In genomic region chr1:73800376-73800775, GRCh38 we compare ENCODE assay signal across 22 cellular contexts.
DNase-seq lines count a peak whose midpoint lies in the region; ATAC-seq and TF ChIP-seq lines count a peak whose summit lies in the region.
"Had no signal": no experiment of that assay in that cellular context is flagged by ENCODE, and none has a peak within 500 bp of the region (broad histone marks: within the 10 kb centered on the region; RNA-seq: fewer than 3 reads in every experiment).

No MANE protein-coding gene starts in this region.

- H3K36me3 ChIP-seq in SK-N-SH (replicated peaks in 1 of 2; ENCODE audit: control insufficient read depth in 1 of 2, insufficient read depth in 2 of 2, low read length in 1 of 2) = no peaks in the 10 kb centered on the region
- H3K36me3 ChIP-seq: HAP-1, heart right ventricle, tibial nerve had no signal

- no peak overlapping the region for H3K27ac ChIP-seq in SK-N-SH (ENCODE audit: low read depth in 2 of 2, low read length in 1 of 2)
- H3K27ac ChIP-seq: heart right ventricle, skin epidermis, tibial nerve had no signal

- no peaks in the 10 kb centered on the region for H3K9me3 ChIP-seq in SK-N-SH
- H3K9me3 ChIP-seq: HAP-1, heart right ventricle, tibial nerve had no signal

- no peaks in the 10 kb centered on the region for H3K27me3 ChIP-seq in SK-N-SH (ENCODE audit: insufficient read depth)
- H3K27me3 ChIP-seq: heart right ventricle, tibial nerve had no signal

- H3K79me2 ChIP-seq in SK-N-SH (ENCODE audit: insufficient read depth) = no peaks in the 10 kb centered on the region

- no peaks in the 10 kb centered on the region for H3F3A ChIP-seq in SK-N-SH (replicated peaks; ENCODE audit: insufficient read depth)

- no peak overlapping the region for H3K4me2 ChIP-seq in SK-N-SH

- 14% methylated on average over 2 of the region's 2 CpGs for WGBS in SK-N-SH (ENCODE audit: low lambda C conversion rate)

- no peak for TF ChIP-seq RAD21 in SK-N-SH (IDR thresholded peaks at IDR 0.05; ENCODE audit: low read length)

- DNase-seq in SK-N-SH (no peak), amniotic epithelial cell (ENCODE audit: low read depth) (peak; percentile 7), fibroblast of villous mesenchyme (ENCODE audit: low read depth) (peak; percentile 17), iPS-NIHi11 (ENCODE audit: low spot score) (no peak), COLO829 (ENCODE audit: low spot score) (no peak), activated gamma-delta T cell (lab: John Stamatoyannopoulos, UW) (no peak)
- DNase-seq: 8988T; activated CD4-positive, alpha-beta T cell treated with anti-CD3 and anti-CD28 coated beads for 36 hours; activated CD8-positive, alpha-beta memory T cell treated with anti-CD3 and anti-CD28 coated beads, Interleukin-2, amount 50 U/mL, for 48 hours; activated naive CD4-positive, alpha-beta T cell treated with anti-CD3 and anti-CD28 coated beads, Interleukin-2, amount 10 ng/mL, durations not matched to agents 7 days and 5 days; caudate nucleus; COR-L47; heart right ventricle; NCI-H1048; NCI-H2171 treated with DMSO at 0.1 percent for 48 hours; SHP77; T-helper 9 cell had no signal

- no peak for TF ChIP-seq CTCF in SK-N-SH (IDR thresholded peaks at IDR 0.05)
- TF ChIP-seq CTCF in fibroblast of villous mesenchyme (IDR thresholded peaks at IDR 0.05; ENCODE audit: insufficient read depth, low read depth, low read length) = no peak

- POLR2A ChIA-PET in SK-N-SH (lab: Yijun Ruan, JAX) = no interaction called here

- H3K4me3 ChIP-seq in SK-N-SH (ENCODE audit: low read depth in 2 of 2, low read length in 1 of 2) (no peak overlapping the region), fibroblast of villous mesenchyme (ENCODE audit: low read depth, low read length) (no peak overlapping the region)
- H3K4me3 ChIP-seq: HAP-1, heart right ventricle, skin epidermis, tibial nerve had no signal

- TF ChIP-seq EP300 in SK-N-SH (IDR thresholded peaks at IDR 0.05; ENCODE audit: borderline replicate concordance in 1 of 2, low read depth in 1 of 2, low read length in 1 of 2) = no peak

- no peak for ATAC-seq in SK-N-SH treated with all-trans-retinoic acid at 6 μM for 48 hours
- no peak for ATAC-seq in GM19035 (IDR thresholded peaks at IDR 0.05; ENCODE audit: unreplicated experiment)
- ATAC-seq: activated CD4-positive, alpha-beta T cell treated with anti-CD3 and anti-CD28 coated beads for 36 hours; heart right ventricle had no signal

- H2AFZ ChIP-seq in SK-N-SH (ENCODE audit: low read depth) = no peak overlapping the region

- no peak overlapping the region for H3K9ac ChIP-seq in SK-N-SH

- no peaks in the 10 kb centered on the region for H4K20me1 ChIP-seq in SK-N-SH (ENCODE audit: insufficient read depth)

- CTCF ChIA-PET in SK-N-SH (lab: Yijun Ruan, JAX) = interaction anchor here (1.0 to 1.3 kb wide), 2 partner anchors 13 to 889 kb away, joined by 3 read pairs; no protein-coding TSS in a partner anchor

- H3K9me2 ChIP-seq in SK-N-SH = no peaks in the 10 kb centered on the region

- no peaks in the 10 kb centered on the region; a peak in 1 of 4 replicates for H3K4me1 ChIP-seq in SK-N-SH (ENCODE audit: control insufficient read depth in 1 of 2, insufficient read depth in 2 of 2, low read depth in 1 of 2, low read length in 1 of 2)
- H3K4me1 ChIP-seq: HAP-1, heart right ventricle had no signal

TF ChIP-seq in SK-N-SH treated with all-trans-retinoic acid at 6 μM for 48 hours, 23 proteins besides CTCF, POLR2A, EP300 and RAD21:
- TF ChIP-seq ARNTL (CRISPR knock-in tag; IDR thresholded peaks at IDR 0.05; ENCODE audit: borderline replicate concordance, low read depth) (no peak), CSDC2 (CRISPR knock-in tag; IDR thresholded peaks at IDR 0.05) (no peak), ISL1 (CRISPR knock-in tag; IDR thresholded peaks at IDR 0.05) (peak; percentile 59)

TF ChIP-seq in SK-N-SH, 30 proteins besides CTCF, POLR2A, EP300 and RAD21:
- TF ChIP-seq SMC3 (IDR thresholded peaks at IDR 0.05; ENCODE audit: low read depth, low read length) = no peak
- no peak for TF ChIP-seq EZH2phosphoT487 (IDR thresholded peaks at IDR 0.05; ENCODE audit: borderline replicate concordance, low read depth)
- TF ChIP-seq, protein P1, sequence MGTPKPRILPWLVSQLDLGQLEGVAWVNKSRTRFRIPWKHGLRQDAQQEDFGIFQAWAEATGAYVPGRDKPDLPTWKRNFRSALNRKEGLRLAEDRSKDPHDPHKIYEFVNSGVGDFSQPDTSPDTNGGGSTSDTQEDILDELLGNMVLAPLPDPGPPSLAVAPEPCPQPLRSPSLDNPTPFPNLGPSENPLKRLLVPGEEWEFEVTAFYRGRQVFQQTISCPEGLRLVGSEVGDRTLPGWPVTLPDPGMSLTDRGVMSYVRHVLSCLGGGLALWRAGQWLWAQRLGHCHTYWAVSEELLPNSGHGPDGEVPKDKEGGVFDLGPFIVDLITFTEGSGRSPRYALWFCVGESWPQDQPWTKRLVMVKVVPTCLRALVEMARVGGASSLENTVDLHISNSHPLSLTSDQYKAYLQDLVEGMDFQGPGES (IDR thresholded peaks at IDR 0.05; ENCODE audit: low read depth, low read length) = no peak
- TF ChIP-seq SIN3A (IDR thresholded peaks at IDR 0.05; ENCODE audit: borderline replicate concordance, low read depth, low read length) = no peak
- TF ChIP-seq FOSL2 (IDR thresholded peaks at IDR 0.05; ENCODE audit: borderline replicate concordance, low read depth) = no peak
- no peak for TF ChIP-seq USF1 (IDR thresholded peaks at IDR 0.05; ENCODE audit: borderline replicate concordance, low read depth)
- TF ChIP-seq RCOR1 (IDR thresholded peaks at IDR 0.05; ENCODE audit: low read length) = no peak
- TF ChIP-seq YY1 (IDR thresholded peaks at IDR 0.05; ENCODE audit: low read depth) = no peak
- TF ChIP-seq MAX (IDR thresholded peaks at IDR 0.05; ENCODE audit: low read depth) = no peak
- no peak for TF ChIP-seq TAF1 (IDR thresholded peaks at IDR 0.05; ENCODE audit: borderline replicate concordance, low read depth, low read length)
- no peak for TF ChIP-seq CHD2 (IDR thresholded peaks at IDR 0.05; ENCODE audit: low read length, partially characterized antibody)
- no peak for TF ChIP-seq GATA2 (CRISPR knock-in tag; IDR thresholded peaks at IDR 0.05)
- TF ChIP-seq FOXM1 (IDR thresholded peaks at IDR 0.05; ENCODE audit: low read depth) = no peak
- TF ChIP-seq NRF1 (IDR thresholded peaks at IDR 0.05; ENCODE audit: low read depth, low read length) = no peak
- no peak for TF ChIP-seq NFIC (IDR thresholded peaks at IDR 0.05; ENCODE audit: borderline replicate concordance)
- no peak for TF ChIP-seq FOXJ3 (CRISPR knock-in tag; IDR thresholded peaks at IDR 0.05)
- TF ChIP-seq RXRA (IDR thresholded peaks at IDR 0.05; ENCODE audit: borderline replicate concordance, low read depth) = no peak

Comparison
In these comparisons a context has a peak if more than half of its experiments do, and no peak if none do; other contexts are left out.
1. DNase-seq: peak in amniotic epithelial cell (single experiment) and fibroblast of villous mesenchyme (single experiment); none in SK-N-SH (single experiment), iPS-NIHi11 (single experiment), COLO829 (single experiment) and activated gamma-delta T cell (single experiment).